15 cellular contexts compared by ENCODE assay signal in genomic region chr7:8160250-8160649, GRCh38.
DNase-seq lines count a peak whose midpoint lies in the region; FAIRE-seq and TF ChIP-seq lines count a peak whose summit lies in the region.
"Had no signal": no experiment of that assay in that cellular context is flagged by ENCODE, and none has a peak within 500 bp of the region (broad histone marks: within the 10 kb centered on the region; RNA-seq: fewer than 3 reads in every experiment).

No MANE protein-coding gene starts in this region.

- no peak overlapping the region for H2AFZ ChIP-seq in astrocyte (ENCODE audit: low read depth, low read length)
- H2AFZ ChIP-seq in neuronal stem cell (ENCODE audit: low read length), result peak overlapping the region; percentile 51

- no peaks in the 10 kb centered on the region for H3K79me1 ChIP-seq in neuronal stem cell (ENCODE audit: low read depth, low read length)

- WGBS in neuronal stem cell (ENCODE audit: extremely low coverage in 2 of 2, insufficient read length in 2 of 2, insufficient replicate concordance in 1 of 2), 2 donors, result no CpG with 5 or more reads among the region's 3 CpGs

- H3K4me3 ChIP-seq in astrocyte (ENCODE audit: insufficient read depth, low read depth, low read length), result no peak overlapping the region
- H3K4me3 ChIP-seq in neuronal stem cell (ENCODE audit: low read length in 2 of 2), result no peak overlapping the region
- H3K4me3 ChIP-seq: BLaER1 treated with 17β-estradiol and CSF1 and Interleukin-3, amounts not matched to agents 10 nM and 100 nM had no signal

- no peaks in the 10 kb centered on the region for H3K36me3 ChIP-seq in astrocyte (ENCODE audit: insufficient read depth, low read length)
- no peaks in the 10 kb centered on the region for H3K36me3 ChIP-seq in neuronal stem cell (replicated peaks in 1 of 2; ENCODE audit: control insufficient read depth in 2 of 2, insufficient read depth in 2 of 2, low read length in 2 of 2)

- no peak overlapping the region for H2BK5ac ChIP-seq in neuronal stem cell (ENCODE audit: low read length)

- H3K9ac ChIP-seq in astrocyte (ENCODE audit: low read length), result no peak overlapping the region
- H3K9ac ChIP-seq in neuronal stem cell (ENCODE audit: low read depth, low read length, poor library complexity), result no peak overlapping the region
- H3K9ac ChIP-seq: BLaER1 treated with 17β-estradiol and CSF1 and Interleukin-3, amounts not matched to agents 10 nM and 100 nM had no signal

- no peak overlapping the region for H2BK120ac ChIP-seq in neuronal stem cell (ENCODE audit: low read depth, low read length)

- H3K4me1 Mint-ChIP-seq in astrocyte (ENCODE audit: low read depth, unreplicated experiment), result peaks cover 12% of the 10 kb centered on the region

- H3K27ac Mint-ChIP-seq in astrocyte (ENCODE audit: unreplicated experiment), result no peak overlapping the region
- H3K27ac Mint-ChIP-seq: B cell; CD8-positive, alpha-beta T cell had no signal

- H3K4me2 ChIP-seq in astrocyte (ENCODE audit: low read length) (peak overlapping the region; percentile 68), neuronal stem cell (ENCODE audit: insufficient read depth, low read length, poor library complexity, severe bottlenecking) (no peak overlapping the region)

- no peak overlapping the region for H3K18ac ChIP-seq in neuronal stem cell (ENCODE audit: low read length)

- no peaks in the 10 kb centered on the region for H3K4me1 ChIP-seq in astrocyte (ENCODE audit: insufficient read depth, low read length)
- H3K4me1 ChIP-seq in neuronal stem cell (ENCODE audit: control insufficient read depth in 2 of 2, insufficient read depth in 1 of 2, low read depth in 1 of 2, low read length in 2 of 2), result peaks cover 0 to 12% of the 10 kb centered on the region in 2 donors

- H3K23ac ChIP-seq in neuronal stem cell (ENCODE audit: low read depth, low read length, poor library complexity), result no peak overlapping the region

- no peaks in the 10 kb centered on the region for H3K9me3 ChIP-seq in astrocyte (ENCODE audit: insufficient read depth, low read depth, low read length)
- no peaks in the 10 kb centered on the region for H3K9me3 ChIP-seq in neuronal stem cell (replicated peaks in 1 of 2; ENCODE audit: control insufficient read depth in 2 of 2, insufficient read depth in 1 of 2, low read depth in 1 of 2, low read length in 2 of 2)
- H3K9me3 ChIP-seq: BLaER1 treated with 17β-estradiol and CSF1 and Interleukin-3, amounts not matched to agents 10 nM and 100 nM had no signal

- H3K27me3 Mint-ChIP-seq in astrocyte (ENCODE audit: low read depth, unreplicated experiment), result no peaks in the 10 kb centered on the region
- H3K27me3 Mint-ChIP-seq: B cell had no signal

- no peak overlapping the region for H3K14ac ChIP-seq in neuronal stem cell (ENCODE audit: low read length)

- DNase-seq in astrocyte (ENCODE audit: low read depth), result no peak
- DNase-seq in myocyte (ENCODE audit: low read depth), result peak; percentile 59
- DNase-seq in neuronal stem cell (ENCODE audit: low spot score), result no peak
- no peak for DNase-seq in NCI-H187 (lab: John Stamatoyannopoulos, UW)
- DNase-seq in NCI-H526 treated with DMSO at 0.1 percent for 48 hours (lab: John Stamatoyannopoulos, UW), result no peak
- DNase-seq in ecto neural progenitor cell (ENCODE audit: low spot score), result no peak
- DNase-seq: Calu3; CD8-positive, alpha-beta T cell; DMS79 treated with DMSO at 0.1 percent for 48 hours; GOT3; H7 had no signal

- no peak overlapping the region for H4K8ac ChIP-seq in neuronal stem cell (ENCODE audit: low read depth, low read length)

- no peak overlapping the region for H3K4me3 Mint-ChIP-seq in astrocyte (ENCODE audit: unreplicated experiment)
- H3K4me3 Mint-ChIP-seq: B cell; CD8-positive, alpha-beta T cell had no signal

- H2BK15ac ChIP-seq in neuronal stem cell (ENCODE audit: low read length), result no peak overlapping the region

- H2AK5ac ChIP-seq in neuronal stem cell (ENCODE audit: low read depth, low read length), result no peak overlapping the region

- no peak overlapping the region for H2BK12ac ChIP-seq in neuronal stem cell (ENCODE audit: low read length)

- no peak overlapping the region for H3K27ac ChIP-seq in astrocyte (ENCODE audit: low read depth, low read length)
- no peak overlapping the region for H3K27ac ChIP-seq in neuronal stem cell (replicated peaks; ENCODE audit: low read length)
- H3K27ac ChIP-seq: BLaER1 treated with 17β-estradiol and CSF1 and Interleukin-3, amounts not matched to agents 10 nM and 100 nM had no signal

- no peaks in the 10 kb centered on the region for H3K79me2 ChIP-seq in astrocyte (ENCODE audit: insufficient read depth, low read length)

- TF ChIP-seq CTCF in astrocyte (IDR thresholded peaks at IDR 0.05; ENCODE audit: insufficient read depth, low read depth, low read length), result no peak

- no peak overlapping the region for H4K91ac ChIP-seq in neuronal stem cell (ENCODE audit: low read depth, low read length, poor library complexity)

- FAIRE-seq in astrocyte (lab: Jason Lieb, UNC), result no peak
- FAIRE-seq: GM12891, GM19239 had no signal

- no peaks in the 10 kb centered on the region for H3K9me3 Mint-ChIP-seq in astrocyte (ENCODE audit: unreplicated experiment)
- H3K9me3 Mint-ChIP-seq: CD8-positive, alpha-beta T cell had no signal

- H3K36me3 Mint-ChIP-seq in astrocyte (ENCODE audit: low read depth, unreplicated experiment), result no peaks in the 10 kb centered on the region
- H3K36me3 Mint-ChIP-seq: CD8-positive, alpha-beta T cell had no signal

- H4K20me1 ChIP-seq in astrocyte (ENCODE audit: insufficient read depth, low read length), result no peaks in the 10 kb centered on the region
- H4K20me1 ChIP-seq: BLaER1 treated with 17β-estradiol and CSF1 and Interleukin-3, amounts not matched to agents 10 nM and 100 nM had no signal

- H3K27me3 ChIP-seq in astrocyte (ENCODE audit: insufficient read depth, low read length) (no peaks in the 10 kb centered on the region), neuronal stem cell (ENCODE audit: control insufficient read depth in 3 of 3, insufficient read depth in 3 of 3, low read depth in 1 of 3, low read length in 3 of 3) (no peaks in the 10 kb centered on the region)
- H3K27me3 ChIP-seq: BLaER1 treated with 17β-estradiol and CSF1 and Interleukin-3, amounts not matched to agents 10 nM and 100 nM had no signal

- no peak overlapping the region for H3K4ac ChIP-seq in neuronal stem cell (ENCODE audit: low read length)
